In genomic region chr10:34762603-34763299, GRCh38 we compare ENCODE assay signal across 33 cellular contexts. TPM values are rescaled to one million over a fixed set of nuclear protein-coding genes. Genes with fewer than 3 reads are reported as not detected.
DNase-seq lines count a peak whose midpoint lies in the region; ATAC-seq, FAIRE-seq and TF ChIP-seq lines count a peak whose summit lies in the region.
"Had no signal": no experiment of that assay in that cellular context is flagged by ENCODE, and none has a peak within 500 bp of the region (broad histone marks: within the 10 kb centered on the region; RNA-seq: fewer than 3 reads in every experiment).

No MANE protein-coding gene starts in this region.

- no peak for TF ChIP-seq EP300 in HepG2 (IDR thresholded peaks at IDR 0.05; ENCODE audit: low read depth in 2 of 2, low read length in 2 of 2)
- no peak for TF ChIP-seq EP300 in HepG2 (CRISPR knock-in tag; IDR thresholded peaks at IDR 0.05; ENCODE audit: borderline replicate concordance)

- no TSS peak for BruUV-seq in HepG2 (replicated peaks; lab: Mats Ljungman, UMichigan)

- TF ChIP-seq POLR2A in HepG2 (IDR thresholded peaks at IDR 0.05; ENCODE audit: insufficient read depth in 1 of 2, low read depth in 2 of 2, low read length in 2 of 2): no peak

- H2AFZ ChIP-seq in HepG2 (ENCODE audit: low read length): no peak overlapping the region
- H2AFZ ChIP-seq: GM23338 had no signal

- H3K27ac ChIP-seq in cardiac muscle cell (peak overlapping the region; percentile 20), HepG2 (ENCODE audit: extremely low read length, insufficient read depth, low read length) (peak overlapping the region; percentile 34)
- H3K27ac ChIP-seq: dorsolateral prefrontal cortex, ovary, thoracic aorta, uterus had no signal

- H3K4me1 ChIP-seq in cardiac muscle cell (ENCODE audit: low read depth) (peaks cover 60% of the 10 kb centered on the region), HepG2 (ENCODE audit: insufficient read depth, low read length) (peaks cover 63% of the 10 kb centered on the region)

- WGBS in HepG2 (ENCODE audit: low lambda C conversion rate): 56% methylated on average over 5 of the region's 5 CpGs

- H3K4me3 Mint-ChIP-seq in WTC11: no peak overlapping the region
- H3K4me3 Mint-ChIP-seq: activated CD4-positive, alpha-beta memory T cell treated with anti-CD3 and anti-CD28 coated beads for 36 hours; activated naive CD4-positive, alpha-beta T cell treated with anti-CD3 and anti-CD28 coated beads for 36 hours; activated T-helper 1 cell treated with anti-CD3 and anti-CD28 coated beads, Interleukin-12 subunit alpha, Interleukin-12 subunit beta, Interleukin-2, Interleukin-4 antibody, amounts not matched to agents 30 ng/mL and 10 ng/mL and 1 ng/mL, durations not matched to agents 14 hours and 24 hours and 36 hours; CD4-positive, alpha-beta T cell; GM23338; memory B cell; stimulated activated naive CD8-positive, alpha-beta T cell treated with anti-CD3 and anti-CD28 coated beads, Interleukin-15, amount 100 ng/mL, for 72 hours had no signal

- TF ChIP-seq CTCF in cardiac muscle cell (IDR thresholded peaks at IDR 0.05; ENCODE audit: low read depth, low read length): no peak
- no peak for TF ChIP-seq CTCF in WTC11 (IDR thresholded peaks at IDR 0.05)
- TF ChIP-seq CTCF in HepG2 (CRISPR knock-in tag; IDR thresholded peaks at IDR 0.05): no peak

- H3K9me3 Mint-ChIP-seq in WTC11: no peaks in the 10 kb centered on the region
- H3K9me3 Mint-ChIP-seq: activated CD4-positive, alpha-beta memory T cell treated with anti-CD3 and anti-CD28 coated beads for 36 hours; activated naive CD4-positive, alpha-beta T cell treated with anti-CD3 and anti-CD28 coated beads for 36 hours; activated T-helper 1 cell treated with anti-CD3 and anti-CD28 coated beads, Interleukin-12 subunit alpha, Interleukin-12 subunit beta, Interleukin-2, Interleukin-4 antibody, amounts not matched to agents 30 ng/mL and 10 ng/mL and 1 ng/mL, durations not matched to agents 14 hours and 24 hours and 36 hours; CD4-positive, alpha-beta T cell; GM23338 had no signal

- FAIRE-seq in HepG2 (lab: Jason Lieb, UNC): peak; percentile 42

- H3K9ac ChIP-seq in HepG2 (ENCODE audit: insufficient read depth, low read depth, low read length): no peak overlapping the region

- peak overlapping the region; percentile 32; the same call in 1 of the 2 replicates for H3K4me2 ChIP-seq in HepG2 (ENCODE audit: low read depth, low read length)
- H3K4me2 ChIP-seq: GM23338 had no signal

- in situ Hi-C loops in HepG2 (cut with HindIII; ENCODE audit: extremely low pct_ligation_motif_present, low pct_unique_long_range_greater_than_20kb): no loop called here

- H3K36me3 Mint-ChIP-seq in WTC11: no peaks in the 10 kb centered on the region
- H3K36me3 Mint-ChIP-seq: activated CD4-positive, alpha-beta memory T cell treated with anti-CD3 and anti-CD28 coated beads for 36 hours; memory B cell had no signal

- peaks cover 71% of the 10 kb centered on the region for H3K4me1 Mint-ChIP-seq in WTC11
- H3K4me1 Mint-ChIP-seq: memory B cell had no signal

- no peaks in the 10 kb centered on the region for H3K27me3 ChIP-seq in cardiac muscle cell
- no peaks in the 10 kb centered on the region for H3K27me3 ChIP-seq in HepG2 (ENCODE audit: control insufficient read depth in 1 of 2, insufficient read depth in 2 of 2, low read length in 2 of 2)
- H3K27me3 ChIP-seq: MG63, ovary, uterus had no signal

- intact Hi-C loops in cardiac septum (cut with DNase I) (no loop called here), HepG2 (cut with micrococcal nuclease; ENCODE audit: unreplicated experiment) (loop anchor here (2.0 kb wide), 1 partner anchor 16 kb away; no protein-coding TSS in a partner anchor)

- CTCF ChIA-PET in WTC11 (lab: Charles Lee): interaction anchor here (1.1 to 1.7 kb wide), 2 partner anchors 10 to 30 kb away, joined by 3 to 4 read pairs; no protein-coding TSS in a partner anchor
- CTCF ChIA-PET in HepG2 (lab: Yijun Ruan, JAX; ENCODE audit: low intra/inter-chr PET ratio, low total read pairs): no interaction called here

- H3K9me3 ChIP-seq in cardiac muscle cell (ENCODE audit: low read depth) (no peaks in the 10 kb centered on the region), HepG2 (ENCODE audit: low read length) (no peaks in the 10 kb centered on the region)
- H3K9me3 ChIP-seq: MG63, ovary, thoracic aorta, uterus had no signal

- no peaks in the 10 kb centered on the region for H3K27me3 Mint-ChIP-seq in WTC11 (ENCODE audit: low read depth)

- peaks cover 32% of the 10 kb centered on the region for H4K20me1 ChIP-seq in HepG2 (ENCODE audit: insufficient read depth, low read length)

- no peak overlapping the region for H3K4me3 ChIP-seq in cardiac muscle cell
- H3K4me3 ChIP-seq in HepG2 (replicated peaks in 1 of 3; ENCODE audit: insufficient read depth in 1 of 3, low read depth in 2 of 3, low read length in 3 of 3): no peak overlapping the region
- H3K4me3 ChIP-seq: dorsolateral prefrontal cortex, GM23338, MG63, ovary, thoracic aorta, uterus had no signal

- ATAC-seq in WTC11: no peak
- ATAC-seq in HepG2: peak; percentile 91
- no peak for ATAC-seq in HG03469 (IDR thresholded peaks at IDR 0.05; ENCODE audit: unreplicated experiment)
- ATAC-seq: GM23338; left cardiac atrium; Panc1; stimulated activated naive CD8-positive, alpha-beta T cell treated with anti-CD3 and anti-CD28 coated beads, Interleukin-15, amount 100 ng/mL, for 72 hours had no signal

- peaks cover 93% of the 10 kb centered on the region for H3K79me2 ChIP-seq in HepG2 (ENCODE audit: insufficient read depth, low read length)

- no peak for TF ChIP-seq RAD21 in HepG2 (CRISPR knock-in tag; IDR thresholded peaks at IDR 0.05)

- DNase-seq in cardiac muscle cell (ENCODE audit: low read depth in 1 of 2, low spot score in 1 of 2) (no peak), cardiac septum (ENCODE audit: low spot score) (no peak), WTC11 (ENCODE audit: low spot score) (no peak), HepG2 (ENCODE audit: low spot score) (peak; percentile 50), DMS153 treated with DMSO at 0.1 percent for 48 hours (lab: John Stamatoyannopoulos, UW; ENCODE audit: unreplicated experiment) (no peak), NCI-H2081 treated with DMSO at 0.1 percent for 48 hours (lab: John Stamatoyannopoulos, UW) (no peak), islet precursor cell (no peak)
- DNase-seq: activated CD4-positive, alpha-beta memory T cell treated with anti-CD3 and anti-CD28 coated beads for 36 hours; activated CD4-positive, alpha-beta T cell treated with anti-CD3 and anti-CD28 coated beads for 1 hour; activated CD8-positive, alpha-beta memory T cell treated with anti-CD3 and anti-CD28 coated beads, Interleukin-2, amount 50 U/mL, for 4 hours; activated naive CD4-positive, alpha-beta T cell treated with anti-CD3 and anti-CD28 coated beads for 36 hours; CD4-positive, alpha-beta T cell; cerebellar nuclear complex; dorsolateral prefrontal cortex; hypothalamus; KBM-7; left cardiac atrium; MG63; NCI-H1105 treated with DMSO at 0.1 percent for 48 hours; NCI-H187 treated with DMSO at 0.1 percent for 48 hours; NCI-H510A treated with DMSO at 0.1 percent for 48 hours; ovary; SHP77; stimulated activated CD4-positive, alpha-beta T cell treated with anti-CD3 and anti-CD28 coated beads, Interleukin-1b, Interleukin-23, amount 100 ng/mL, for 48 hours; stimulated activated CD8-positive, alpha-beta memory T cell treated with anti-CD3 and anti-CD28 coated beads, Interleukin-4, amount 100 ng/mL, for 48 hours; stimulated activated naive CD8-positive, alpha-beta T cell treated with anti-CD3 and anti-CD28 coated beads, Interleukin-15, amount 100 ng/mL, for 72 hours; uterus had no signal

- H3K36me3 ChIP-seq in cardiac muscle cell: no peaks in the 10 kb centered on the region
- no peaks in the 10 kb centered on the region for H3K36me3 ChIP-seq in HepG2 (replicated peaks in 1 of 2; ENCODE audit: control insufficient read depth in 1 of 2, insufficient read depth in 2 of 2, low read length in 2 of 2)
- H3K36me3 ChIP-seq: MG63, ovary, thoracic aorta, uterus had no signal

- H3K27ac Mint-ChIP-seq in WTC11: peak overlapping the region; percentile 75; the same call in 1 of the 2 replicates
- H3K27ac Mint-ChIP-seq: activated CD4-positive, alpha-beta memory T cell treated with anti-CD3 and anti-CD28 coated beads for 36 hours; activated naive CD4-positive, alpha-beta T cell treated with anti-CD3 and anti-CD28 coated beads for 36 hours; activated T-helper 1 cell treated with anti-CD3 and anti-CD28 coated beads, Interleukin-12 subunit alpha, Interleukin-12 subunit beta, Interleukin-2, Interleukin-4 antibody, amounts not matched to agents 30 ng/mL and 10 ng/mL and 1 ng/mL, durations not matched to agents 14 hours and 24 hours and 36 hours; CD4-positive, alpha-beta T cell; memory B cell had no signal

- POLR2A ChIA-PET in WTC11 (lab: Charles Lee) (no interaction called here), HepG2 (lab: Yijun Ruan, JAX) (interaction anchor here (0.7 kb wide), 1 partner anchor 9 kb away, joined by 3 read pairs; no protein-coding TSS in a partner anchor)

TF ChIP-seq in HepG2, 621 proteins besides CTCF, POLR2A, EP300 and RAD21 (continues in another document):
- TF ChIP-seq ZNF12 (CRISPR knock-in tag; IDR thresholded peaks at IDR 0.05): no peak

RNA-seq across cellular contexts. Expression of gene PARD3, which starts 52.3 kb away (rescaled TPM):
- total RNA-seq in cardiac muscle cell (45.9 and 64.8 TPM in 2 replicates), cardiac septum (36.7 TPM), WTC11 (2021) (44.9 to 51.8 TPM (median 47.0 TPM) in 3 replicates), HepG2 (2016; rRNA removed; fragmentation: Illumina TruSeq; extraction: Trizol) (60.0 and 67.5 TPM in 2 replicates)
- polyA plus RNA-seq in cardiac muscle cell (36.5 and 49.1 TPM in 2 replicates), HepG2 (2011; rRNA removed) (37.5 and 40.9 TPM in 2 replicates)
- 20.8 and 27.4 TPM in 2 replicates for total RNA-seq in HepG2 (2016; cell fraction: cytosol; rRNA removed; fragmentation: Illumina TruSeq; extraction: Trizol; ENCODE audit: low read depth)
- total RNA-seq in HepG2 (2016; cell fraction: insoluble cytoplasmic fraction; rRNA removed; fragmentation: Illumina TruSeq; extraction: Trizol): 57.8 and 62.9 TPM in 2 replicates
- 40.7 and 46.4 TPM in 2 replicates for total RNA-seq in HepG2 (2016; cell fraction: membrane; rRNA removed; fragmentation: Illumina TruSeq; extraction: Trizol)
- total RNA-seq in HepG2 (2016; cell fraction: nucleus; rRNA removed; fragmentation: Illumina TruSeq; extraction: Trizol): 55.2 and 61.4 TPM in 2 replicates
- polyA plus RNA-seq in HepG2 (2011; cell fraction: cytosol; rRNA removed): 27.2 and 36.6 TPM in 2 replicates
- 20.7 and 21.3 TPM in 2 replicates for polyA plus RNA-seq in HepG2 (2011; cell fraction: nucleus; rRNA removed)
- 42.8 and 43.8 TPM in 2 replicates for polyA plus RNA-seq in HepG2 (2012)
- polyA plus RNA-seq in HepG2 (2016; cell fraction: cytosol; fragmentation: Illumina TruSeq; extraction: Trizol; ENCODE audit: low read depth): 4.9 and 5.9 TPM in 2 replicates
- polyA plus RNA-seq in HepG2 (2016; cell fraction: insoluble cytoplasmic fraction; fragmentation: Illumina TruSeq; extraction: Trizol; ENCODE audit: low read depth): 56.4 and 57.9 TPM in 2 replicates
- polyA plus RNA-seq in HepG2 (2016; cell fraction: membrane; fragmentation: Illumina TruSeq; extraction: Trizol; ENCODE audit: low read depth): 15.4 and 16.9 TPM in 2 replicates
- 37.3 and 39.6 TPM in 2 replicates for polyA plus RNA-seq in HepG2 (2016; cell fraction: nucleus; fragmentation: Illumina TruSeq; extraction: Trizol; ENCODE audit: insufficient read depth, low read depth)
- polyA minus RNA-seq in HepG2 (2011; rRNA and poly(A)+ RNA removed; ENCODE audit: low replicate concordance): 26.7 and 51.8 TPM in 2 replicates
- polyA minus RNA-seq in HepG2 (2011; cell fraction: cytosol; rRNA and poly(A)+ RNA removed): 41.1 and 45.4 TPM in 2 replicates
- 106 and 138 TPM in 2 replicates for polyA minus RNA-seq in HepG2 (2011; cell fraction: nucleus; rRNA and poly(A)+ RNA removed)
